ENCODE assay signal across 12 cellular contexts in the genomic region with DNA sequence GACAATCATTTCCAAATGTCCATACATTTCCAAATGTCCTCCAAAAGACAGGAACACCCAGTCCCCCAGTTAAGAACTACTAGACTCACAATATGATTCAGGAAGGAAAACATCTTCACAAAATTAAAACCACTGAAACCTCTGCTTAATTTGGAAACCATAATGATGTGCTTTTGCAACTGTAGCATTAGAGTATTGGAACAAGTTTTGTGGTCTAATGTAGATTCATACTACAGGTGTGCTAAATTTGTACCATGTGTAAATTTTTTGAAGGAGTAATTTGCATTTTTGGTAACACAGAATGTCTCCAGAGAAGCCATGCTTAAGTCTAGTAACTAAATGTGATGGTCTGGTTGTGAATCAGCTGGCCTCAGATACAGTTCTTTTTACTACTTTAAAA.
DNase-seq lines count a peak whose midpoint lies in the region; ATAC-seq and TF ChIP-seq lines count a peak whose summit lies in the region.
"Had no signal": no experiment of that assay in that cellular context is flagged by ENCODE, and none has a peak within 500 bp of the region (broad histone marks: within the 10 kb centered on the region; RNA-seq: fewer than 3 reads in every experiment).

No MANE protein-coding gene starts in this region.

- no peaks in the 10 kb centered on the region; the same call in 1 of the 2 replicates for H3K36me3 ChIP-seq in Loucy (ENCODE audit: insufficient read depth, low read length)
- H3K36me3 ChIP-seq: SJSA1 had no signal

- no peaks in the 10 kb centered on the region for H3K9me2 ChIP-seq in Loucy (replicated peaks; ENCODE audit: low read depth, low read length)

- no peaks in the 10 kb centered on the region for H4K20me1 ChIP-seq in Loucy (ENCODE audit: insufficient read depth, low read length, poor library complexity, severe bottlenecking)

- POLR2A ChIA-PET in GM10248 (lab: Yijun Ruan, JAX) = no interaction called here

- peak overlapping the region; percentile 8 for H3K4me3 ChIP-seq in Loucy (ENCODE audit: low read length, poor library complexity, severe bottlenecking)
- H3K4me3 ChIP-seq: SJSA1 had no signal

- DNase-seq in GM10248 (ENCODE audit: extremely low spot score) (peak; percentile 8), KBM-7 (no peak), DMS153 treated with DMSO at 0.1 percent for 48 hours (lab: John Stamatoyannopoulos, UW; ENCODE audit: unreplicated experiment) (no peak), pons (ENCODE audit: low spot score) (no peak), left cardiac atrium (no peak)
- DNase-seq: COR-L47, foreskin keratinocyte, NCI-H446 had no signal

- ATAC-seq in GM19324 (IDR thresholded peaks at IDR 0.05; ENCODE audit: low FRiP score, unreplicated experiment) (peak; percentile 86), HG02884 (IDR thresholded peaks at IDR 0.05; ENCODE audit: unreplicated experiment) (peak; percentile 93), left cardiac atrium (no peak)
- ATAC-seq: foreskin keratinocyte had no signal

- no peaks in the 10 kb centered on the region for H3K79me2 ChIP-seq in Loucy (ENCODE audit: insufficient read depth, low read length)

- CTCF ChIA-PET in GM10248 (lab: Yijun Ruan, JAX) = interaction anchor here (0.9 kb wide), 1 partner anchor 10 kb away, joined by 3 read pairs; no protein-coding TSS in a partner anchor

- no peak overlapping the region for H2AFZ ChIP-seq in Loucy (ENCODE audit: low read length)

- H3F3A ChIP-seq in Loucy (ENCODE audit: low read depth) = no peaks in the 10 kb centered on the region

- H3K9ac ChIP-seq in Loucy (ENCODE audit: low read depth, low read length, poor library complexity, severe bottlenecking) = no peak overlapping the region

- in situ Hi-C loops in KBM-7 (cut with MboI; ENCODE audit: low pct_unique_long_range_greater_than_20kb, low sequenced_read_pairs) = no loop called here

- H3K4me1 ChIP-seq in Loucy (ENCODE audit: insufficient read depth, low read length, poor library complexity, severe bottlenecking) = peaks cover 22% of the 10 kb centered on the region
- H3K4me1 ChIP-seq: foreskin keratinocyte, SJSA1 had no signal

- TF ChIP-seq CTCF in GM10248 (IDR thresholded peaks at IDR 0.05; ENCODE audit: control extremely low read depth, extremely low read depth, low read depth, missing control alignments) (no peak), Loucy (conservative IDR thresholded peaks at IDR 0.05; ENCODE audit: low read length) (no peak)

- H3K9me3 ChIP-seq in Loucy (ENCODE audit: insufficient read depth, low read depth, low read length) = no peaks in the 10 kb centered on the region
- H3K9me3 ChIP-seq: SJSA1 had no signal

- H3K27me3 ChIP-seq in Loucy (ENCODE audit: insufficient read depth, low read length, poor library complexity, severe bottlenecking) = no peaks in the 10 kb centered on the region
- H3K27me3 ChIP-seq: foreskin keratinocyte, SJSA1 had no signal

- peak overlapping the region; percentile 22 for H3K4me2 ChIP-seq in Loucy (ENCODE audit: low read depth, low read length, poor library complexity, severe bottlenecking)

- intact Hi-C loops in left cardiac atrium (cut with DNase I) = no loop called here

Comparison
In these comparisons a context has a peak if more than half of its experiments do, and no peak if none do; other contexts are left out.
1. ATAC-seq: peak in GM19324 (single experiment) and HG02884 (single experiment); none in left cardiac atrium (0 of 2).